1 cellular context compared by ENCODE assay signal in the genomic region with DNA sequence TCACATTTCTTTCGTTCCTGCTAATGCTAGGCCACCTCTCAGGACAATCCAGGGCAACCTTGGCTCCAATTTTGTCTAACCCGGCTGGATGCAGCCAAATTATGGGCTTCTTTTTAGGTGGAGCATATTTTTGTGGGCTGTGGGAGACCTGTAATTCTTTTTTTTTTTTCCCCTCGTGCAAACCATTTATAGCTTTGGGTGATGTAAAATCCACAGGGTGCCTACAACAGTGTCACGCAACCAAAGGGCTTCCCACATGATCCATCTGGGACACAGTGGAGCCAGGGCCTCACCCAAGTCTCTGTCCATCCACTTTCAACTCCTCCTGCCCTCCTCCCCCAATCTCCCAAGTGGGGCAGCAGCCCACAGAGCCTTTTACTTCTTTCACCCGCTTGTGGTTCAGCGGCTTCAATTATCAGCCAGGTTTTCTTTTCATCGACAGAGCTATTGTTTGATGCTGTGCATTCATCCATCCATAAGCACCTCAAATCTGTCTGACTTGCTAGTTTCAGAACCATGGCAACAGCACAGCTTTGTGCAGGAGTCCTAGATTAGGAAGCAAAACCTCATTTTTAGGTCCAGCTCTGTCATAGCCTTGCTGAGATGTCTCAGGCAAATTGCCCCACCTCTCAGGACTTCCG.
A peak's percentile ranks its signal among the peaks of the same experiment; 100 is the strongest.
TF ChIP-seq lines count a peak whose summit lies in the region.

No MANE protein-coding gene starts in this region.

TF ChIP-seq in HEK293, 187 proteins besides CTCF, POLR2A, EP300 and RAD21 (continued from another document and continues in another):
- TF ChIP-seq, protein P1, sequence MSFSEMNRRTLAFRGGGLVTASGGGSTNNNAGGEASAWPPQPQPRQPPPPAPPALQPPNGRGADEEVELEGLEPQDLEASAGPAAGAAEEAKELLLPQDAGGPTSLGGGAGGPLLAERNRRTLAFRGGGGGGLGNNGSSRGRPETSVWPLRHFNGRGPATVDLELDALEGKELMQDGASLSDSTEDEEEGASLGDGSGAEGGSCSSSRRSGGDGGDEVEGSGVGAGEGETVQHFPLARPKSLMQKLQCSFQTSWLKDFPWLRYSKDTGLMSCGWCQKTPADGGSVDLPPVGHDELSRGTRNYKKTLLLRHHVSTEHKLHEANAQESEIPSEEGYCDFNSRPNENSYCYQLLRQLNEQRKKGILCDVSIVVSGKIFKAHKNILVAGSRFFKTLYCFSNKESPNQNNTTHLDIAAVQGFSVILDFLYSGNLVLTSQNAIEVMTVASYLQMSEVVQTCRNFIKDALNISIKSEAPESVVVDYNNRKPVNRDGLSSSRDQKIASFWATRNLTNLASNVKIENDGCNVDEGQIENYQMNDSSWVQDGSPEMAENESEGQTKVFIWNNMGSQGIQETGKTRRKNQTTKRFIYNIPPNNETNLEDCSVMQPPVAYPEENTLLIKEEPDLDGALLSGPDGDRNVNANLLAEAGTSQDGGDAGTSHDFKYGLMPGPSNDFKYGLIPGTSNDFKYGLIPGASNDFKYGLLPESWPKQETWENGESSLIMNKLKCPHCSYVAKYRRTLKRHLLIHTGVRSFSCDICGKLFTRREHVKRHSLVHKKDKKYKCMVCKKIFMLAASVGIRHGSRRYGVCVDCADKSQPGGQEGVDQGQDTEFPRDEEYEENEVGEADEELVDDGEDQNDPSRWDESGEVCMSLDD (tag by site-specific recombination; IDR thresholded peaks at IDR 0.05): no peak
- TF ChIP-seq ZBTB8A (tag by site-specific recombination; IDR thresholded peaks at IDR 0.05) (peak; percentile 52), ZNF660 (tag by site-specific recombination; IDR thresholded peaks at IDR 0.05) (no peak), EGR2 (tag by site-specific recombination; IDR thresholded peaks at IDR 0.05; ENCODE audit: low read depth) (no peak), ZNF248 (tag by site-specific recombination; IDR thresholded peaks at IDR 0.05) (no peak), ZNF571 (tag by site-specific recombination; IDR thresholded peaks at IDR 0.05) (no peak), KLF7 (tag by site-specific recombination; IDR thresholded peaks at IDR 0.05; ENCODE audit: borderline replicate concordance) (no peak), ZNF202 (tag by site-specific recombination; IDR thresholded peaks at IDR 0.05; ENCODE audit: borderline replicate concordance) (no peak), ZNF510 (tag by site-specific recombination; IDR thresholded peaks at IDR 0.05; ENCODE audit: insufficient replicate concordance) (no peak), ZBTB7A (tag by site-specific recombination; IDR thresholded peaks at IDR 0.05; ENCODE audit: low read depth) (no peak), ZNF433 (tag by site-specific recombination; IDR thresholded peaks at IDR 0.05; ENCODE audit: low read depth) (no peak), MEIS1 (CRISPR knock-in tag; IDR thresholded peaks at IDR 0.05; ENCODE audit: borderline replicate concordance) (no peak), ZNF600 (tag by site-specific recombination; IDR thresholded peaks at IDR 0.05) (no peak), ZNF426 (tag by site-specific recombination; IDR thresholded peaks at IDR 0.05) (no peak), RBAK (tag by site-specific recombination; IDR thresholded peaks at IDR 0.05) (no peak), ZNF596 (tag by site-specific recombination; IDR thresholded peaks at IDR 0.05) (no peak), ZNF324 (tag by site-specific recombination; IDR thresholded peaks at IDR 0.05) (no peak), ZNF48 (tag by site-specific recombination; IDR thresholded peaks at IDR 0.05) (no peak), ZNF114 (tag by site-specific recombination; IDR thresholded peaks at IDR 0.05) (no peak), ZNF354C (tag by site-specific recombination; IDR thresholded peaks at IDR 0.05; ENCODE audit: borderline replicate concordance, low read depth) (no peak), SP7 (tag by site-specific recombination; IDR thresholded peaks at IDR 0.05) (peak; percentile 67), ZNF10 (tag by site-specific recombination; IDR thresholded peaks at IDR 0.05) (no peak), KLF8 (tag by site-specific recombination; IDR thresholded peaks at IDR 0.05) (no peak), ZNF394 (tag by site-specific recombination; IDR thresholded peaks at IDR 0.05; ENCODE audit: borderline replicate concordance) (no peak), GFI1B (tag by site-specific recombination; IDR thresholded peaks at IDR 0.05) (0 out of 2 replicates have a peak, but pooled peaks have one; percentile 49), ZNF146 (tag by site-specific recombination; IDR thresholded peaks at IDR 0.05) (no peak), ZNF140 (tag by site-specific recombination; IDR thresholded peaks at IDR 0.05) (no peak), ZNF404 (tag by site-specific recombination; IDR thresholded peaks at IDR 0.05) (no peak), ZNF266 (tag by site-specific recombination; IDR thresholded peaks at IDR 0.05; ENCODE audit: low read depth) (no peak), ZNF274 (IDR thresholded peaks at IDR 0.05; ENCODE audit: low read length) (no peak), ZNF274 (tag by site-specific recombination; IDR thresholded peaks at IDR 0.05; ENCODE audit: borderline replicate concordance) (no peak), ZIC2 (tag by site-specific recombination; IDR thresholded peaks at IDR 0.05) (peak; percentile 72), ZEB2 (tag by site-specific recombination; IDR thresholded peaks at IDR 0.05) (no peak), YY1 (tag by site-specific recombination; IDR thresholded peaks at IDR 0.05) (no peak), ZFP41 (tag by site-specific recombination; IDR thresholded peaks at IDR 0.05; ENCODE audit: borderline replicate concordance) (no peak), GLI4 (tag by site-specific recombination; IDR thresholded peaks at IDR 0.05) (no peak), ZBTB17 (tag by site-specific recombination; IDR thresholded peaks at IDR 0.05) (0 out of 2 replicates have a peak, but pooled peaks have one; percentile 13), ZNF24 (tag by site-specific recombination; IDR thresholded peaks at IDR 0.05) (no peak), ZNF391 (tag by site-specific recombination; IDR thresholded peaks at IDR 0.05; ENCODE audit: borderline replicate concordance, low read depth) (no peak), MYNN (tag by site-specific recombination; IDR thresholded peaks at IDR 0.05; ENCODE audit: borderline replicate concordance) (no peak), ZNF311 (tag by site-specific recombination; IDR thresholded peaks at IDR 0.05; ENCODE audit: borderline replicate concordance) (no peak), ZNF548 (tag by site-specific recombination; IDR thresholded peaks at IDR 0.05) (no peak), ZFHX2 (tag by site-specific recombination; conservative IDR thresholded peaks at IDR 0.05) (peak; percentile 27; the same call in 1 of the 2 replicates), ZBTB48 (tag by site-specific recombination; IDR thresholded peaks at IDR 0.05) (no peak), ZNF169 (tag by site-specific recombination; IDR thresholded peaks at IDR 0.05) (no peak), TCF7L2 (IDR thresholded peaks at IDR 0.05; ENCODE audit: borderline replicate concordance, low read depth, low read length) (0 out of 2 replicates have a peak, but pooled peaks have one; percentile 24), ZNF585B (tag by site-specific recombination; IDR thresholded peaks at IDR 0.05) (no peak), ZNF664 (tag by site-specific recombination; IDR thresholded peaks at IDR 0.05) (no peak)
- TF ChIP-seq, protein P2, sequence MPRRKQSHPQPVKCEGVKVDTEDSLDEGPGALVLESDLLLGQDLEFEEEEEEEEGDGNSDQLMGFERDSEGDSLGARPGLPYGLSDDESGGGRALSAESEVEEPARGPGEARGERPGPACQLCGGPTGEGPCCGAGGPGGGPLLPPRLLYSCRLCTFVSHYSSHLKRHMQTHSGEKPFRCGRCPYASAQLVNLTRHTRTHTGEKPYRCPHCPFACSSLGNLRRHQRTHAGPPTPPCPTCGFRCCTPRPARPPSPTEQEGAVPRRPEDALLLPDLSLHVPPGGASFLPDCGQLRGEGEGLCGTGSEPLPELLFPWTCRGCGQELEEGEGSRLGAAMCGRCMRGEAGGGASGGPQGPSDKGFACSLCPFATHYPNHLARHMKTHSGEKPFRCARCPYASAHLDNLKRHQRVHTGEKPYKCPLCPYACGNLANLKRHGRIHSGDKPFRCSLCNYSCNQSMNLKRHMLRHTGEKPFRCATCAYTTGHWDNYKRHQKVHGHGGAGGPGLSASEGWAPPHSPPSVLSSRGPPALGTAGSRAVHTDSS (tag by site-specific recombination; IDR thresholded peaks at IDR 0.05): no peak
- TF ChIP-seq, protein P3, sequence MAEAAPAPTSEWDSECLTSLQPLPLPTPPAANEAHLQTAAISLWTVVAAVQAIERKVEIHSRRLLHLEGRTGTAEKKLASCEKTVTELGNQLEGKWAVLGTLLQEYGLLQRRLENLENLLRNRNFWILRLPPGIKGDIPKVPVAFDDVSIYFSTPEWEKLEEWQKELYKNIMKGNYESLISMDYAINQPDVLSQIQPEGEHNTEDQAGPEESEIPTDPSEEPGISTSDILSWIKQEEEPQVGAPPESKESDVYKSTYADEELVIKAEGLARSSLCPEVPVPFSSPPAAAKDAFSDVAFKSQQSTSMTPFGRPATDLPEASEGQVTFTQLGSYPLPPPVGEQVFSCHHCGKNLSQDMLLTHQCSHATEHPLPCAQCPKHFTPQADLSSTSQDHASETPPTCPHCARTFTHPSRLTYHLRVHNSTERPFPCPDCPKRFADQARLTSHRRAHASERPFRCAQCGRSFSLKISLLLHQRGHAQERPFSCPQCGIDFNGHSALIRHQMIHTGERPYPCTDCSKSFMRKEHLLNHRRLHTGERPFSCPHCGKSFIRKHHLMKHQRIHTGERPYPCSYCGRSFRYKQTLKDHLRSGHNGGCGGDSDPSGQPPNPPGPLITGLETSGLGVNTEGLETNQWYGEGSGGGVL (tag by site-specific recombination; IDR thresholded peaks at IDR 0.05): no peak
- TF ChIP-seq, protein P4, sequence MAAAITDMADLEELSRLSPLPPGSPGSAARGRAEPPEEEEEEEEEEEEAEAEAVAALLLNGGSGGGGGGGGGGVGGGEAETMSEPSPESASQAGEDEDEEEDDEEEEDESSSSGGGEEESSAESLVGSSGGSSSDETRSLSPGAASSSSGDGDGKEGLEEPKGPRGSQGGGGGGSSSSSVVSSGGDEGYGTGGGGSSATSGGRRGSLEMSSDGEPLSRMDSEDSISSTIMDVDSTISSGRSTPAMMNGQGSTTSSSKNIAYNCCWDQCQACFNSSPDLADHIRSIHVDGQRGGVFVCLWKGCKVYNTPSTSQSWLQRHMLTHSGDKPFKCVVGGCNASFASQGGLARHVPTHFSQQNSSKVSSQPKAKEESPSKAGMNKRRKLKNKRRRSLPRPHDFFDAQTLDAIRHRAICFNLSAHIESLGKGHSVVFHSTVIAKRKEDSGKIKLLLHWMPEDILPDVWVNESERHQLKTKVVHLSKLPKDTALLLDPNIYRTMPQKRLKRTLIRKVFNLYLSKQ (tag by site-specific recombination; IDR thresholded peaks at IDR 0.05; ENCODE audit: borderline replicate concordance): no peak
- TF ChIP-seq, protein P5, sequence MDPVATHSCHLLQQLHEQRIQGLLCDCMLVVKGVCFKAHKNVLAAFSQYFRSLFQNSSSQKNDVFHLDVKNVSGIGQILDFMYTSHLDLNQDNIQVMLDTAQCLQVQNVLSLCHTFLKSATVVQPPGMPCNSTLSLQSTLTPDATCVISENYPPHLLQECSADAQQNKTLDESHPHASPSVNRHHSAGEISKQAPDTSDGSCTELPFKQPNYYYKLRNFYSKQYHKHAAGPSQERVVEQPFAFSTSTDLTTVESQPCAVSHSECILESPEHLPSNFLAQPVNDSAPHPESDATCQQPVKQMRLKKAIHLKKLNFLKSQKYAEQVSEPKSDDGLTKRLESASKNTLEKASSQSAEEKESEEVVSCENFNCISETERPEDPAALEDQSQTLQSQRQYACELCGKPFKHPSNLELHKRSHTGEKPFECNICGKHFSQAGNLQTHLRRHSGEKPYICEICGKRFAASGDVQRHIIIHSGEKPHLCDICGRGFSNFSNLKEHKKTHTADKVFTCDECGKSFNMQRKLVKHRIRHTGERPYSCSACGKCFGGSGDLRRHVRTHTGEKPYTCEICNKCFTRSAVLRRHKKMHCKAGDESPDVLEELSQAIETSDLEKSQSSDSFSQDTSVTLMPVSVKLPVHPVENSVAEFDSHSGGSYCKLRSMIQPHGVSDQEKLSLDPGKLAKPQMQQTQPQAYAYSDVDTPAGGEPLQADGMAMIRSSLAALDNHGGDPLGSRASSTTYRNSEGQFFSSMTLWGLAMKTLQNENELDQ (tag by site-specific recombination; IDR thresholded peaks at IDR 0.05; ENCODE audit: low read depth): no peak
- TF ChIP-seq, protein P6, sequence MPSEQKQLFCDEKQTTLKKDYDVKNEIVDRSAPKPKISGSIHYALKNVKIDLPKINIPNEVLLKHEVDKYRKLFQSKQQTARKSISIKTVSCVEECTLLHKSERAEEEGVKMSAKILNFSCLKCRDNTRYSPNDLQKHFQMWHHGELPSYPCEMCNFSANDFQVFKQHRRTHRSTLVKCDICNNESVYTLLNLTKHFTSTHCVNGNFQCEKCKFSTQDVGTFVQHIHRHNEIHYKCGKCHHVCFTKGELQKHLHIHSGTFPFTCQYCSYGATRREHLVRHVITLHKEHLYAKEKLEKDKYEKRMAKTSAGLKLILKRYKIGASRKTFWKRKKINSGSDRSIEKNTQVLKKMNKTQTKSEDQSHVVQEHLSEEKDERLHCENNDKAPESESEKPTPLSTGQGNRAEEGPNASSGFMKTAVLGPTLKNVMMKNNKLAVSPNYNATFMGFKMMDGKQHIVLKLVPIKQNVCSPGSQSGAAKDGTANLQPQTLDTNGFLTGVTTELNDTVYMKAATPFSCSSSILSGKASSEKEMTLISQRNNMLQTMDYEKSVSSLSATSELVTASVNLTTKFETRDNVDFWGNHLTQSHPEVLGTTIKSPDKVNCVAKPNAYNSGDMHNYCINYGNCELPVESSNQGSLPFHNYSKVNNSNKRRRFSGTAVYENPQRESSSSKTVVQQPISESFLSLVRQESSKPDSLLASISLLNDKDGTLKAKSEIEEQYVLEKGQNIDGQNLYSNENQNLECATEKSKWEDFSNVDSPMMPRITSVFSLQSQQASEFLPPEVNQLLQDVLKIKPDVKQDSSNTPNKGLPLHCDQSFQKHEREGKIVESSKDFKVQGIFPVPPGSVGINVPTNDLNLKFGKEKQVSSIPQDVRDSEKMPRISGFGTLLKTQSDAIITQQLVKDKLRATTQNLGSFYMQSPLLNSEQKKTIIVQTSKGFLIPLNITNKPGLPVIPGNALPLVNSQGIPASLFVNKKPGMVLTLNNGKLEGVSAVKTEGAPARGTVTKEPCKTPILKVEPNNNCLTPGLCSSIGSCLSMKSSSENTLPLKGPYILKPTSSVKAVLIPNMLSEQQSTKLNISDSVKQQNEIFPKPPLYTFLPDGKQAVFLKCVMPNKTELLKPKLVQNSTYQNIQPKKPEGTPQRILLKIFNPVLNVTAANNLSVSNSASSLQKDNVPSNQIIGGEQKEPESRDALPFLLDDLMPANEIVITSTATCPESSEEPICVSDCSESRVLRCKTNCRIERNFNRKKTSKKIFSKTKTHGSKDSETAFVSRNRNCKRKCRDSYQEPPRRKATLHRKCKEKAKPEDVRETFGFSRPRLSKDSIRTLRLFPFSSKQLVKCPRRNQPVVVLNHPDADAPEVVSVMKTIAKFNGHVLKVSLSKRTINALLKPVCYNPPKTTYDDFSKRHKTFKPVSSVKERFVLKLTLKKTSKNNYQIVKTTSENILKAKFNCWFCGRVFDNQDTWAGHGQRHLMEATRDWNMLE (tag by site-specific recombination; conservative IDR thresholded peaks at IDR 0.05; ENCODE audit: low read depth): peak; percentile 30; the same call in 1 of the 2 replicates
